ENCODE assay signal across 14 cellular contexts in genomic region chr2:169961911-169962310, GRCh38.
DNase-seq lines count a peak whose midpoint lies in the region; ATAC-seq, FAIRE-seq and TF ChIP-seq lines count a peak whose summit lies in the region.
"Had no signal": no experiment of that assay in that cellular context is flagged by ENCODE, and none has a peak within 500 bp of the region (broad histone marks: within the 10 kb centered on the region; RNA-seq: fewer than 3 reads in every experiment).

No MANE protein-coding gene starts in this region.

- no peaks in the 10 kb centered on the region for H3K9me3 Mint-ChIP-seq in astrocyte (ENCODE audit: unreplicated experiment)
- H3K9me3 Mint-ChIP-seq: nephron progenitor cell; T-helper 2 cell treated with Interferon-gamma antibody and Interleukin-4, amounts not matched to agents 5 μg/mL and 100 μg/mL, for 36 hours had no signal

- H3K27me3 ChIP-seq in astrocyte (ENCODE audit: insufficient read depth, low read length): no peaks in the 10 kb centered on the region
- no peaks in the 10 kb centered on the region for H3K27me3 ChIP-seq in thyroid gland

- H3K36me3 ChIP-seq in astrocyte (ENCODE audit: insufficient read depth, low read length): peaks cover 9% of the 10 kb centered on the region
- H3K36me3 ChIP-seq in thyroid gland: peaks cover 16 to 23% of the 10 kb centered on the region in 2 donors

- no peak overlapping the region for H2AFZ ChIP-seq in astrocyte (ENCODE audit: low read depth, low read length)

- intact Hi-C loops in thyroid gland (cut with DNase I): no loop called here

- H3K27ac Mint-ChIP-seq in astrocyte (ENCODE audit: unreplicated experiment): peak overlapping the region; percentile 45
- H3K27ac Mint-ChIP-seq: activated CD8-positive, alpha-beta T cell treated with anti-CD3 and anti-CD28 coated beads, Interleukin-2, amount 10 ng/mL, durations not matched to agents 7 days and 5 days; nephron progenitor cell; T-helper 2 cell treated with Interferon-gamma antibody and Interleukin-4, amounts not matched to agents 5 μg/mL and 100 μg/mL, for 36 hours had no signal

- no peaks in the 10 kb centered on the region for H4K20me1 ChIP-seq in astrocyte (ENCODE audit: insufficient read depth, low read length)

- TF ChIP-seq POLR2A in thyroid gland (IDR thresholded peaks at IDR 0.05): no peak

- peak; percentile 14 for DNase-seq in AG08396 (ENCODE audit: low spot score)
- peak; percentile 67 for DNase-seq in HT1080 (ENCODE audit: low read depth)
- DNase-seq in astrocyte (ENCODE audit: low read depth): peak; percentile 59
- peak; percentile 97 for DNase-seq in iris pigment epithelial cell (ENCODE audit: low read depth)
- no peak for DNase-seq in thyroid gland
- DNase-seq in UCSD-AML1 (lab: John Stamatoyannopoulos, UW; ENCODE audit: unreplicated experiment): no peak
- DNase-seq: activated CD8-positive, alpha-beta T cell treated with anti-CD3 and anti-CD28 coated beads, Interleukin-2, amount 10 ng/mL, durations not matched to agents 7 days and 5 days; activated naive CD4-positive, alpha-beta T cell treated with Interleukin-2 at 50 U/mL for 16 hours; DND-41; NCI-H2029; nephron progenitor cell had no signal

- H3K4me3 Mint-ChIP-seq in astrocyte (ENCODE audit: unreplicated experiment): no peak overlapping the region
- H3K4me3 Mint-ChIP-seq: activated CD8-positive, alpha-beta T cell treated with anti-CD3 and anti-CD28 coated beads, Interleukin-2, amount 10 ng/mL, durations not matched to agents 7 days and 5 days; nephron progenitor cell; T-helper 2 cell treated with Interferon-gamma antibody and Interleukin-4, amounts not matched to agents 5 μg/mL and 100 μg/mL, for 36 hours had no signal

- H3K79me2 ChIP-seq in astrocyte (ENCODE audit: insufficient read depth, low read length): no peaks in the 10 kb centered on the region

- FAIRE-seq in astrocyte (lab: Jason Lieb, UNC): no peak

- H3K27ac ChIP-seq in astrocyte (ENCODE audit: low read depth, low read length) (no peak overlapping the region), thyroid gland (no peak overlapping the region)

- H3K4me1 Mint-ChIP-seq in astrocyte (ENCODE audit: low read depth, unreplicated experiment): peaks cover 3% of the 10 kb centered on the region

- peaks cover 5% of the 10 kb centered on the region for H3K4me1 ChIP-seq in astrocyte (ENCODE audit: insufficient read depth, low read length)
- H3K4me1 ChIP-seq in thyroid gland: no peaks in the 10 kb centered on the region

- ATAC-seq in GM21515 (IDR thresholded peaks at IDR 0.05; ENCODE audit: unreplicated experiment) (no peak), GM21447 (IDR thresholded peaks at IDR 0.05; ENCODE audit: unreplicated experiment) (no peak)
- ATAC-seq: activated CD8-positive, alpha-beta T cell treated with anti-CD3 and anti-CD28 coated beads, Interleukin-2, amount 10 ng/mL, durations not matched to agents 7 days and 5 days had no signal

- no peaks in the 10 kb centered on the region for H3K36me3 Mint-ChIP-seq in astrocyte (ENCODE audit: low read depth, unreplicated experiment)

- no peaks in the 10 kb centered on the region for H3K27me3 Mint-ChIP-seq in astrocyte (ENCODE audit: low read depth, unreplicated experiment)

- TF ChIP-seq CTCF in astrocyte (IDR thresholded peaks at IDR 0.05; ENCODE audit: insufficient read depth, low read depth, low read length): no peak
- TF ChIP-seq CTCF in thyroid gland (IDR thresholded peaks at IDR 0.05): no peak

- H3K9me3 ChIP-seq in astrocyte (ENCODE audit: insufficient read depth, low read depth, low read length) (no peaks in the 10 kb centered on the region), thyroid gland (no peaks in the 10 kb centered on the region)

- no peak overlapping the region for H3K9ac ChIP-seq in astrocyte (ENCODE audit: low read length)

- H3K4me3 ChIP-seq in astrocyte (ENCODE audit: insufficient read depth, low read depth, low read length): no peak overlapping the region
- H3K4me3 ChIP-seq in thyroid gland (replicated peaks in 1 of 3): no peak overlapping the region

- peak overlapping the region; percentile 8 for H3K4me2 ChIP-seq in astrocyte (ENCODE audit: low read length)

- WGBS in thyroid gland, 2 donors: 88 to 91% methylated on average over 4 of the region's 4 CpGs

Comparison
In these comparisons a context has a peak if more than half of its experiments do, and no peak if none do; other contexts are left out.
1. DNase-seq: peak in AG08396 (single experiment), HT1080 (single experiment), astrocyte (single experiment) and iris pigment epithelial cell (single experiment); none in thyroid gland (0 of 2) and UCSD-AML1 (single experiment).